In genomic region chr1:27403065-27403726, GRCh38 we compare ENCODE assay signal across 1 cellular context.
TF ChIP-seq lines count a peak whose summit lies in the region.

No MANE protein-coding gene starts in this region.

TF ChIP-seq in endothelial cell of umbilical vein, 7 proteins besides CTCF, POLR2A, EP300 and RAD21:
- TF ChIP-seq EZH2 (IDR thresholded peaks at IDR 0.05; ENCODE audit: borderline replicate concordance, low read depth, low read length, severe bottlenecking) (no peak), GATA2 (IDR thresholded peaks at IDR 0.05; ENCODE audit: insufficient read depth, insufficient read length, low read depth, low read length) (no peak), MYC (IDR thresholded peaks at IDR 0.05; ENCODE audit: low read depth, low read length) (no peak), JUN (IDR thresholded peaks at IDR 0.05; ENCODE audit: borderline replicate concordance, insufficient read depth, insufficient read length, low read depth) (no peak), POLR2AphosphoS5 (IDR thresholded peaks at IDR 0.05; ENCODE audit: insufficient read depth, low read depth, low read length) (no peak), FOS (IDR thresholded peaks at IDR 0.05; ENCODE audit: borderline replicate concordance, insufficient read depth, low read length) (no peak), MAX (IDR thresholded peaks at IDR 0.05; ENCODE audit: insufficient read depth, insufficient read length) (no peak)
TF ChIP-seq in endothelial cell of umbilical vein: peak in this region for 0.
